8 cellular contexts compared by ENCODE assay signal in the genomic region with DNA sequence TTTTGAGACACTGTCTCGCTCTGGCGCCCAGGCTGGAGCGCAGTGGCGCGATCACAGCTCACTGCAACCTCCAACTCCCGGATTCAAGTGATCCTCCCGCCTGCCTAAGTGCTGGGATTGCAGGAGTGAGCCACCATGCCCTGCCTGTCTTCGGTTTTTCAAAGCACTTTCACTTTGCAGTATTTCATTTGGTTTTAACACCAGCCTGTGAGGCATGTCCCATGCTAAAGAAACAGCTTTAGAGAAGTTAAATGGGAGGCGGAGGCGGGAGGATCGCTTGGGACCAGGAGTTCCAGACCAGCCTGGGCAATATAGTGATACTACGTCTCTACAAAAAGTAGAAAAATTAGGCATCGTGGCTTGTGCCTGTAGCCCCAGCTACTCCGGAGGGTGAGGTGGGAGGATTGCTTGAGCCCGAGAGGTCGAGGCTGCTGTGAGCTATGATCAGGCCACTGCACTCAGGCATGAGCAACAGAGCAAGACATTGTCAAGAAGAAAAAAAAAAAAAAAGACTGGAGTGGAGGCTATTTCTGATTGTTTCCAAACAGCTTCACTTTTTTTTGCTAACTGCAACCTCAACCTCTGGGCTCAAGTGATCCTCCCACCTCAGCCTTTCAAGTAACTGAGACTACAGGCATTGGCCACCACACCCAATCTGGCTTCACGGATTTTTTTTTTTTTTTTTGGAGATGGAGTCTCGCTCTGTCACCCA. TPM values are rescaled to one million over a fixed set of nuclear protein-coding genes. Genes with fewer than 3 reads are reported as not detected.
DNase-seq lines count a peak whose midpoint lies in the region; ATAC-seq and TF ChIP-seq lines count a peak whose summit lies in the region.

No MANE protein-coding gene starts in this region.

- H3K9ac ChIP-seq in neural progenitor cell: peak overlapping the region; percentile 19

- peaks cover 64% of the 10 kb centered on the region for H3K79me2 ChIP-seq in neural progenitor cell (ENCODE audit: low read depth)

- H3F3A ChIP-seq in neural progenitor cell (ENCODE audit: low read depth): peaks cover 43% of the 10 kb centered on the region

- peaks cover 0 to 43% (median 0%) of the 10 kb centered on the region in 3 donors for H3K36me3 ChIP-seq in Peyer's patch
- H3K36me3 ChIP-seq in ectodermal cell (ENCODE audit: control insufficient read depth, insufficient read depth, low read length): peaks cover 19% of the 10 kb centered on the region
- peaks cover 4% of the 10 kb centered on the region for H3K36me3 ChIP-seq in neural progenitor cell

- H3K9me3 ChIP-seq in Peyer's patch (no peaks in the 10 kb centered on the region), ectodermal cell (ENCODE audit: control insufficient read depth, low read length) (no peaks in the 10 kb centered on the region), neural progenitor cell (ENCODE audit: low read depth) (no peaks in the 10 kb centered on the region)

- peak overlapping the region; percentile 22 for H3K27ac Mint-ChIP-seq in neural progenitor cell

- H2AFZ ChIP-seq in neural progenitor cell (replicated peaks): no peak overlapping the region

- peaks cover 12% of the 10 kb centered on the region for H3K36me3 Mint-ChIP-seq in neural progenitor cell

- peaks cover 5% of the 10 kb centered on the region for H3K27me3 Mint-ChIP-seq in neural progenitor cell (ENCODE audit: insufficient read depth, low read depth)

- peak overlapping the region; percentile 90 for H3K4me2 ChIP-seq in neural progenitor cell

- no peaks in the 10 kb centered on the region for H3K9me3 Mint-ChIP-seq in neural progenitor cell

- peak overlapping the region; percentile 95 for H3K4me3 Mint-ChIP-seq in neural progenitor cell

- 87 to 90% methylated on average over 18 of the region's 18 CpGs for WGBS in ectodermal cell, 2 experiments

- peak; percentile 33 for TF ChIP-seq POLR2A in GM19193 (IDR thresholded peaks at IDR 0.05; ENCODE audit: extremely low read depth, insufficient read depth, insufficient read length)
- no peak for TF ChIP-seq POLR2A in Peyer's patch (IDR thresholded peaks at IDR 0.05)

- ATAC-seq in HG03039 (IDR thresholded peaks at IDR 0.05; ENCODE audit: unreplicated experiment) (no peak), HG03442 (IDR thresholded peaks at IDR 0.05; ENCODE audit: unreplicated experiment) (no peak), HG03025 (IDR thresholded peaks at IDR 0.05; ENCODE audit: low FRiP score, unreplicated experiment) (no peak)

- H3K4me1 ChIP-seq in Peyer's patch (peaks cover 0 to 40% (median 8%) of the 10 kb centered on the region in 4 donors), ectodermal cell (ENCODE audit: control insufficient read depth, insufficient read depth, low read length) (peaks cover 5% of the 10 kb centered on the region), neural progenitor cell (peaks cover 6% of the 10 kb centered on the region)

- peaks cover 24% of the 10 kb centered on the region for H4K20me1 ChIP-seq in neural progenitor cell (ENCODE audit: low read depth)

- H3K27ac ChIP-seq in Peyer's patch (peak overlapping the region; percentile 72 to 100 (median 98)), ectodermal cell (ENCODE audit: insufficient read depth, low read depth, low read length, poor library complexity, severe bottlenecking) (no peak overlapping the region), neural progenitor cell (no peak overlapping the region)

- H3K4me1 Mint-ChIP-seq in neural progenitor cell: peaks cover 18% of the 10 kb centered on the region

- H3K4me3 ChIP-seq in Peyer's patch (peak overlapping the region; percentile 86 to 98 (median 95)), ectodermal cell (ENCODE audit: insufficient read depth, low read depth, low read length) (peak overlapping the region; percentile 77), neural progenitor cell (peak overlapping the region; percentile 90)

- H3K27me3 ChIP-seq in Peyer's patch (no peaks in the 10 kb centered on the region), ectodermal cell (ENCODE audit: control insufficient read depth, insufficient read depth, low read length, poor library complexity, severe bottlenecking) (no peaks in the 10 kb centered on the region), neural progenitor cell (no peaks in the 10 kb centered on the region)

- no peak for TF ChIP-seq CTCF in Peyer's patch (IDR thresholded peaks at IDR 0.05)
- TF ChIP-seq CTCF in neural progenitor cell (IDR thresholded peaks at IDR 0.05): no peak
- no peak for TF ChIP-seq CTCF in GM20000 (IDR thresholded peaks at IDR 0.05; ENCODE audit: extremely low read depth, missing control alignments)

- DNase-seq in Peyer's patch: peak; percentile 26 to 54 (median 51)
- no peak for DNase-seq in neural progenitor cell (ENCODE audit: low spot score)
- no peak for DNase-seq in GM20000 (ENCODE audit: low spot score)

RNA-seq across cellular contexts. Expression of gene METTL23, which starts 1.3 kb away (rescaled TPM):
- 10 to 100 TPM; 20.7 to 31.4 (median 27.0) TPM for total RNA-seq in Peyer's patch
- polyA plus RNA-seq in ectodermal cell (2013, experiment 1 of 4): 32.4 TPM
- polyA plus RNA-seq in ectodermal cell (2013, experiment 2 of 4): 32.8 TPM
- 33.7 TPM for polyA plus RNA-seq in ectodermal cell (2013, experiment 3 of 4)
- 34.9 TPM for polyA plus RNA-seq in ectodermal cell (2013, experiment 4 of 4)
- total RNA-seq in neural progenitor cell (ENCODE audit: low replicate concordance): 38.1 and 40.4 TPM in 2 replicates

RNA-seq across cellular contexts. Expression of gene JMJD6, which starts 1.5 kb away (rescaled TPM):
- total RNA-seq in Peyer's patch: 10 to 100 TPM; 21.5 to 42.6 (median 38.8) TPM
- polyA plus RNA-seq in ectodermal cell (2013, experiment 1 of 4): 15.1 TPM
- polyA plus RNA-seq in ectodermal cell (2013, experiment 2 of 4): 13.1 TPM
- 14.4 TPM for polyA plus RNA-seq in ectodermal cell (2013, experiment 3 of 4)
- 15.0 TPM for polyA plus RNA-seq in ectodermal cell (2013, experiment 4 of 4)
- total RNA-seq in neural progenitor cell (ENCODE audit: low replicate concordance): 8.7 and 11.6 TPM in 2 replicates

RNA-seq across cellular contexts. Expression of gene SRSF2, which starts 9.2 kb away (rescaled TPM):
- total RNA-seq in Peyer's patch: 100 to 1,000 TPM; 185 to 403 (median 242) TPM
- 361 TPM for polyA plus RNA-seq in ectodermal cell (2013, experiment 1 of 4)
- polyA plus RNA-seq in ectodermal cell (2013, experiment 2 of 4): 448 TPM
- 283 TPM for polyA plus RNA-seq in ectodermal cell (2013, experiment 3 of 4)
- polyA plus RNA-seq in ectodermal cell (2013, experiment 4 of 4): 313 TPM
- total RNA-seq in neural progenitor cell (ENCODE audit: low replicate concordance): 329 and 333 TPM in 2 replicates

RNA-seq across cellular contexts. Expression of gene MFSD11, which starts 10.0 kb away (rescaled TPM):
- 10 to 100 TPM; 35.3 to 64.8 (median 47.0) TPM for total RNA-seq in Peyer's patch
- 25.4 TPM for polyA plus RNA-seq in ectodermal cell (2013, experiment 1 of 4)
- 28.6 TPM for polyA plus RNA-seq in ectodermal cell (2013, experiment 2 of 4)
- polyA plus RNA-seq in ectodermal cell (2013, experiment 3 of 4): 21.2 TPM
- 21.6 TPM for polyA plus RNA-seq in ectodermal cell (2013, experiment 4 of 4)
- 22.5 and 25.7 TPM in 2 replicates for total RNA-seq in neural progenitor cell (ENCODE audit: low replicate concordance)

RNA-seq across cellular contexts. Expression of gene MXRA7, which starts 17.1 kb away (rescaled TPM):
- total RNA-seq in Peyer's patch (10 to 100 TPM in 3 of 4 donors, 1 to 10 TPM in 1; 9.1 to 27.3 (median 23.4) TPM), neural progenitor cell (ENCODE audit: low replicate concordance) (54.6 and 55.4 TPM in 2 replicates)
- 26.4 TPM for polyA plus RNA-seq in ectodermal cell (2013, experiment 1 of 4)
- 34.2 TPM for polyA plus RNA-seq in ectodermal cell (2013, experiment 2 of 4)
- 33.5 TPM for polyA plus RNA-seq in ectodermal cell (2013, experiment 3 of 4)
- polyA plus RNA-seq in ectodermal cell (2013, experiment 4 of 4): 34.8 TPM

Comparison
In these comparisons a context has a peak if more than half of its experiments do, and no peak if none do; other contexts are left out.
1. DNase-seq: peak in Peyer's patch (3 of 3); none in neural progenitor cell (single experiment) and GM20000 (single experiment).
2. H3K27ac ChIP-seq: peak in Peyer's patch (4 of 4); none in ectodermal cell (single experiment) and neural progenitor cell (single experiment).
3. Peak in every context shown above with its lines, with median percentiles within 50 percentile points of each other: H3K4me3 ChIP-seq.